18 cellular contexts compared by ENCODE assay signal in genomic region chr3:167450675-167451074, GRCh38. TPM values are rescaled to one million over a fixed set of nuclear protein-coding genes. Genes with fewer than 3 reads are reported as not detected.
A peak's percentile ranks its signal among the peaks of the same experiment; 100 is the strongest.
DNase-seq lines count a peak whose midpoint lies in the region; ATAC-seq and TF ChIP-seq lines count a peak whose summit lies in the region.
"Had no signal": no experiment of that assay in that cellular context is flagged by ENCODE, and none has a peak within 500 bp of the region (broad histone marks: within the 10 kb centered on the region; RNA-seq: fewer than 3 reads in every experiment).

No MANE protein-coding gene starts in this region.

- no peaks in the 10 kb centered on the region for H3F3A ChIP-seq in neural progenitor cell (ENCODE audit: low read depth)

- peak overlapping the region; percentile 32 for H3K4me2 ChIP-seq in neural progenitor cell

- H3K4me1 Mint-ChIP-seq in neural progenitor cell, result peaks cover 2% of the 10 kb centered on the region

- DNase-seq in D341Med (ENCODE audit: low spot score) (peak; percentile 45), NCI-H1105 (lab: John Stamatoyannopoulos, UW) (peak; percentile 22), NCI-H82 treated with DMSO at 0.1 percent for 48 hours (lab: John Stamatoyannopoulos, UW; ENCODE audit: unreplicated experiment) (peak; percentile 91), neural progenitor cell (ENCODE audit: low spot score) (peak; percentile 68), NCI-H524 treated with DMSO at 0.1 percent for 48 hours (lab: John Stamatoyannopoulos, UW) (no peak), SJCRH30 (no peak)
- DNase-seq: AML-193; CD4-positive, alpha-beta T cell; DMS79 treated with DMSO at 0.1 percent for 48 hours; GM23248; HCEC 1CT had no signal

- H3K4me1 ChIP-seq in neural progenitor cell, result peaks cover 13% of the 10 kb centered on the region
- H3K4me1 ChIP-seq in SJCRH30, result no peaks in the 10 kb centered on the region

- no peak overlapping the region for H2AFZ ChIP-seq in neural progenitor cell (replicated peaks)
- H2AFZ ChIP-seq: GM23248 had no signal

- ATAC-seq in GM21367 (IDR thresholded peaks at IDR 0.05; ENCODE audit: unreplicated experiment), result no peak
- ATAC-seq in GM19324 (IDR thresholded peaks at IDR 0.05; ENCODE audit: low FRiP score, unreplicated experiment), result no peak

- no peak overlapping the region for H3K27ac Mint-ChIP-seq in neural progenitor cell
- H3K27ac Mint-ChIP-seq: CD4-positive, alpha-beta T cell had no signal

- H3K27me3 ChIP-seq in neural progenitor cell (no peaks in the 10 kb centered on the region), SJCRH30 (no peaks in the 10 kb centered on the region)

- H3K4me3 ChIP-seq in neural progenitor cell (no peak overlapping the region), SJCRH30 (no peak overlapping the region)
- H3K4me3 ChIP-seq: GM12878, GM23248 had no signal

- H3K9me3 Mint-ChIP-seq in neural progenitor cell, result no peaks in the 10 kb centered on the region
- H3K9me3 Mint-ChIP-seq: CD4-positive, alpha-beta T cell had no signal

- no peak for TF ChIP-seq CTCF in neural progenitor cell (IDR thresholded peaks at IDR 0.05)

- H3K36me3 ChIP-seq in neural progenitor cell, result no peaks in the 10 kb centered on the region
- H3K36me3 ChIP-seq in SJCRH30, result no peaks in the 10 kb centered on the region

- no peaks in the 10 kb centered on the region for H4K20me1 ChIP-seq in neural progenitor cell (ENCODE audit: low read depth)

- H3K9ac ChIP-seq in neural progenitor cell, result no peak overlapping the region
- H3K9ac ChIP-seq: GM23248 had no signal

- H3K9me3 ChIP-seq in neural progenitor cell (ENCODE audit: low read depth), result no peaks in the 10 kb centered on the region
- no peaks in the 10 kb centered on the region for H3K9me3 ChIP-seq in SJCRH30 (replicated peaks)

- no peaks in the 10 kb centered on the region for H3K36me3 Mint-ChIP-seq in neural progenitor cell

- H3K79me2 ChIP-seq in neural progenitor cell (ENCODE audit: low read depth), result no peaks in the 10 kb centered on the region

- no peak overlapping the region for H3K4me3 Mint-ChIP-seq in neural progenitor cell
- H3K4me3 Mint-ChIP-seq: CD4-positive, alpha-beta T cell had no signal

- H3K27ac ChIP-seq in neural progenitor cell, result no peak overlapping the region
- no peak overlapping the region for H3K27ac ChIP-seq in SJCRH30
- H3K27ac ChIP-seq: C4-2B, GM23248, HL-60 had no signal

- H3K27me3 Mint-ChIP-seq in neural progenitor cell (ENCODE audit: insufficient read depth, low read depth), result peaks cover 2% of the 10 kb centered on the region
- H3K27me3 Mint-ChIP-seq: CD4-positive, alpha-beta T cell had no signal

RNA-seq across cellular contexts. Expression of gene SERPINI2, which starts 23.2 kb away (rescaled TPM):
- not detected in 2 replicates for total RNA-seq in neural progenitor cell (ENCODE audit: low replicate concordance)
- total RNA-seq in SJCRH30 (2014; rRNA removed; shearing (Covaris generic)), result not detected in 2 replicates
- total RNA-seq: CD4-positive, alpha-beta T cell; G401; GM23248; HT1080 had no signal

Comparison
In these comparisons a context has a peak if more than half of its experiments do, and no peak if none do; other contexts are left out.
1. DNase-seq: peak in D341Med (single experiment), NCI-H1105 (single experiment), NCI-H82 treated with DMSO at 0.1 percent for 48 hours (single experiment) and neural progenitor cell (single experiment); none in NCI-H524 treated with DMSO at 0.1 percent for 48 hours (single experiment) and SJCRH30 (0 of 2).